Comparison of ENCODE assay signal across 2 cellular contexts in the genomic region with DNA sequence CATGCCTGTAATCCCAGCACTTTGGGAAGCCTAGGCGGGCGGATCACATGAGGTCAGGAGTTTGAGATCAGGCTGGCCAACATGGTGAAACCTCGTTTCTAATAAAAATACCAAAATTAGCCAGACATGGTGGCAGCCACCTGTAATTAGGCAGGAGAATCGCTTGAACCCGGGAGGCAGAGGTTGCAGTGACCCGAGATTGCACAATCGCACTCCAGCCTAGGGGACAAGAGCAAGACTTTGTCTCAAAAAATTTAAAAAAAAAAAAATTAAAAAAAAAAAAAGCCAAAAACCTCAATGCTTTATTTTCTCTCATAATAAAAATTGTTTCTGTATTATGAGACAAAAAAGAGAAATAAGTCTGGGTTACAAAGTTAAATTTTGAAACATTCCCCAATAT.
TF ChIP-seq lines count a peak whose summit lies in the region.

No MANE protein-coding gene starts in this region.

TF ChIP-seq in IMR-90, 13 proteins besides CTCF, POLR2A, EP300 and RAD21:
- TF ChIP-seq RFX5 (IDR thresholded peaks at IDR 0.05; ENCODE audit: low read depth, low read length) (no peak), CEBPB (IDR thresholded peaks at IDR 0.05; ENCODE audit: low read depth, low read length) (peak; percentile 44)

TF ChIP-seq in K562, 482 proteins besides CTCF, POLR2A, EP300 and RAD21:
- TF ChIP-seq CEBPG (CRISPR knock-in tag; IDR thresholded peaks at IDR 0.05) = no peak
- peak; percentile 24 to 68; a peak in 2 of 4 replicates for TF ChIP-seq CEBPG (tag; conservative IDR thresholded peaks at IDR 0.05 in 1 of 2, IDR thresholded peaks at IDR 0.05 in 1 of 2)
- peak; percentile 53; the same call in 1 of the 2 replicates for TF ChIP-seq CEBPB (tag; IDR thresholded peaks at IDR 0.05)
- TF ChIP-seq ZNF507 (tag; conservative IDR thresholded peaks at IDR 0.05) = no peak
